Comparison of ENCODE assay signal across 24 cellular contexts in the genomic region with DNA sequence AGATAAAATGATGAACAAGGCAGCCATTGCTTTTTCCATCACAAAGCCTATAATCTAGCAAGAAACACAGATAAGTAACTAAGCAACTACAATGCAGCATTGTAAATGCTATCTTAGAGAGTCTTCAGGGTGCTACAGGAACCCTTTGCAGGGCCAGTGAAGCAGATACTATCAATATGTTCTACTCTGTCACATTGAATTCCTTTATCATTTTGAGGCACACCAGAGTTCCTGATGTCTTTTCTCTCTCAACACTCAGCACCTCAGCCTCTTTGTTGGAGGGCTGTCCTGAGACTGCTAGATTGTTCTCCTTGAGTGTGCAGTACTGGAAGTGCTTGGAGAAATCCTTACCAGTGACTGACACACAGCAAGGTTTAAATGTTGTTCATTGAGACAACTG.
DNase-seq lines count a peak whose midpoint lies in the region; ATAC-seq, FAIRE-seq and TF ChIP-seq lines count a peak whose summit lies in the region.
"Had no signal": no experiment of that assay in that cellular context is flagged by ENCODE, and none has a peak within 500 bp of the region (broad histone marks: within the 10 kb centered on the region; RNA-seq: fewer than 3 reads in every experiment).

No MANE protein-coding gene starts in this region.

- H3K4me1 ChIP-seq in SK-N-SH (ENCODE audit: control insufficient read depth in 1 of 2, insufficient read depth in 2 of 2, low read depth in 1 of 2, low read length in 1 of 2) (no peaks in the 10 kb centered on the region), right atrium auricular region (no peaks in the 10 kb centered on the region)
- H3K4me1 ChIP-seq: HAP-1 had no signal

- no peak for TF ChIP-seq RAD21 in SK-N-SH (IDR thresholded peaks at IDR 0.05; ENCODE audit: low read length)

- TF ChIP-seq CTCF in SK-N-SH (IDR thresholded peaks at IDR 0.05) = no peak
- TF ChIP-seq CTCF in right atrium auricular region (IDR thresholded peaks at IDR 0.05) = no peak

- H3K36me3 Mint-ChIP-seq in stimulated activated effector memory CD8-positive, alpha-beta T cell treated with anti-CD3 and anti-CD28 coated beads, Interleukin-12 subunit alpha, Interleukin-12 subunit beta, amount 100 ng/mL, for 72 hours = no peaks in the 10 kb centered on the region
- H3K36me3 Mint-ChIP-seq: CD14-positive monocyte; CD8-positive, alpha-beta memory T cell had no signal

- H3F3A ChIP-seq in SK-N-SH (replicated peaks; ENCODE audit: insufficient read depth) = no peaks in the 10 kb centered on the region

- H2AFZ ChIP-seq in SK-N-SH (ENCODE audit: low read depth) = no peak overlapping the region

- no peaks in the 10 kb centered on the region for H3K79me2 ChIP-seq in SK-N-SH (ENCODE audit: insufficient read depth)

- intact Hi-C loops in left ventricle myocardium superior (cut with micrococcal nuclease) = no loop called here

- no peak for FAIRE-seq in frontal cortex (lab: Jason Lieb, UNC)
- FAIRE-seq: A204.1, D721Med, GM12891, GM18507, H54 had no signal

- H3K27ac Mint-ChIP-seq in stimulated activated effector memory CD8-positive, alpha-beta T cell treated with anti-CD3 and anti-CD28 coated beads, Interleukin-12 subunit alpha, Interleukin-12 subunit beta, amount 100 ng/mL, for 72 hours = no peak overlapping the region
- H3K27ac Mint-ChIP-seq: B cell; CD14-positive monocyte; CD4-positive, alpha-beta T cell; CD8-positive, alpha-beta memory T cell; HFFc6 had no signal

- H3K4me2 ChIP-seq in SK-N-SH = no peak overlapping the region
- H3K4me2 ChIP-seq: BLaER1 treated with 17β-estradiol and CSF1 and Interleukin-3, amounts not matched to agents 10 nM and 100 nM had no signal

- TF ChIP-seq EP300 in SK-N-SH (IDR thresholded peaks at IDR 0.05; ENCODE audit: borderline replicate concordance in 1 of 2, low read depth in 1 of 2, low read length in 1 of 2) = no peak

- no peak overlapping the region for H3K4me3 Mint-ChIP-seq in stimulated activated effector memory CD8-positive, alpha-beta T cell treated with anti-CD3 and anti-CD28 coated beads, Interleukin-12 subunit alpha, Interleukin-12 subunit beta, amount 100 ng/mL, for 72 hours
- H3K4me3 Mint-ChIP-seq: B cell; CD14-positive monocyte; CD4-positive, alpha-beta T cell; CD8-positive, alpha-beta memory T cell; HFFc6 had no signal

- no peaks in the 10 kb centered on the region for H3K4me1 Mint-ChIP-seq in stimulated activated effector memory CD8-positive, alpha-beta T cell treated with anti-CD3 and anti-CD28 coated beads, Interleukin-12 subunit alpha, Interleukin-12 subunit beta, amount 100 ng/mL, for 72 hours
- H3K4me1 Mint-ChIP-seq: B cell; CD14-positive monocyte; CD8-positive, alpha-beta memory T cell had no signal

- H3K27ac ChIP-seq in SK-N-SH (ENCODE audit: low read depth in 2 of 2, low read length in 1 of 2) (no peak overlapping the region), right atrium auricular region (no peak overlapping the region)
- H3K27ac ChIP-seq: 22Rv1; BLaER1 treated with 17β-estradiol and CSF1 and Interleukin-3, amounts not matched to agents 10 nM and 100 nM had no signal

- POLR2A ChIA-PET in SK-N-SH (lab: Yijun Ruan, JAX) = no interaction called here

- DNase-seq in SK-N-SH (no peak), left ventricle myocardium superior (no peak), right atrium auricular region (ENCODE audit: low spot score) (no peak), frontal cortex (ENCODE audit: low spot score in 2 of 2) (no peak)
- no peak for DNase-seq in stimulated activated effector memory CD8-positive, alpha-beta T cell treated with anti-CD3 and anti-CD28 coated beads, Interleukin-12 subunit alpha, Interleukin-12 subunit beta, amount 100 ng/mL, for 72 hours (ENCODE audit: low spot score in 2 of 2)
- DNase-seq: CD4-positive, alpha-beta T cell; CD8-positive, alpha-beta memory T cell; DMS 273 treated with DMSO at 0.1 percent for 48 hours; DMS53; DMS79 treated with DMSO at 0.1 percent for 48 hours; GF-D8; GOT3; HFFc6 had no signal

- H3K36me3 ChIP-seq in SK-N-SH (replicated peaks in 1 of 2; ENCODE audit: control insufficient read depth in 1 of 2, insufficient read depth in 2 of 2, low read length in 1 of 2) = no peaks in the 10 kb centered on the region
- H3K36me3 ChIP-seq in right atrium auricular region = no peaks in the 10 kb centered on the region
- H3K36me3 ChIP-seq: BLaER1 treated with 17β-estradiol and CSF1 and Interleukin-3, amounts not matched to agents 10 nM and 100 nM; HAP-1 had no signal

- H3K27me3 ChIP-seq in SK-N-SH (ENCODE audit: insufficient read depth) (no peaks in the 10 kb centered on the region), right atrium auricular region (no peaks in the 10 kb centered on the region)
- H3K27me3 ChIP-seq: BLaER1 treated with 17β-estradiol and CSF1 and Interleukin-3, amounts not matched to agents 10 nM and 100 nM had no signal

- H3K9ac ChIP-seq in SK-N-SH = no peak overlapping the region
- H3K9ac ChIP-seq: BLaER1 treated with 17β-estradiol and CSF1 and Interleukin-3, amounts not matched to agents 10 nM and 100 nM had no signal

- no peaks in the 10 kb centered on the region for H4K20me1 ChIP-seq in SK-N-SH (ENCODE audit: insufficient read depth)
- H4K20me1 ChIP-seq: BLaER1 treated with 17β-estradiol and CSF1 and Interleukin-3, amounts not matched to agents 10 nM and 100 nM had no signal

- CTCF ChIA-PET in SK-N-SH (lab: Yijun Ruan, JAX) = no interaction called here

- no peak overlapping the region for H3K4me3 ChIP-seq in SK-N-SH (ENCODE audit: low read depth in 2 of 2, low read length in 1 of 2)
- no peak overlapping the region for H3K4me3 ChIP-seq in right atrium auricular region
- H3K4me3 ChIP-seq: BLaER1 treated with 17β-estradiol and CSF1 and Interleukin-3, amounts not matched to agents 10 nM and 100 nM; HAP-1 had no signal

- H3K9me3 Mint-ChIP-seq in stimulated activated effector memory CD8-positive, alpha-beta T cell treated with anti-CD3 and anti-CD28 coated beads, Interleukin-12 subunit alpha, Interleukin-12 subunit beta, amount 100 ng/mL, for 72 hours = no peaks in the 10 kb centered on the region
- H3K9me3 Mint-ChIP-seq: CD4-positive, alpha-beta T cell; CD8-positive, alpha-beta memory T cell; HFFc6 had no signal

- ATAC-seq in SK-N-SH treated with all-trans-retinoic acid at 6 μM for 48 hours (no peak), left ventricle myocardium superior (peak; percentile 50)
- peak; percentile 16 for ATAC-seq in stimulated activated effector memory CD8-positive, alpha-beta T cell treated with anti-CD3 and anti-CD28 coated beads, Interleukin-12 subunit alpha, Interleukin-12 subunit beta, amount 100 ng/mL, for 72 hours

- H3K9me3 ChIP-seq in SK-N-SH (no peaks in the 10 kb centered on the region), right atrium auricular region (no peaks in the 10 kb centered on the region)
- H3K9me3 ChIP-seq: BLaER1 treated with 17β-estradiol and CSF1 and Interleukin-3, amounts not matched to agents 10 nM and 100 nM; HAP-1 had no signal

- no peaks in the 10 kb centered on the region for H3K9me2 ChIP-seq in SK-N-SH

TF ChIP-seq in SK-N-SH, 30 proteins besides CTCF, POLR2A, EP300 and RAD21:
- TF ChIP-seq GATA2 (CRISPR knock-in tag; IDR thresholded peaks at IDR 0.05) (peak; percentile 52), NFIC (IDR thresholded peaks at IDR 0.05; ENCODE audit: borderline replicate concordance) (no peak)
TF ChIP-seq in SK-N-SH: peak in this region for 1.

TF ChIP-seq in SK-N-SH treated with all-trans-retinoic acid at 6 μM for 48 hours, 23 proteins besides CTCF, POLR2A, EP300 and RAD21 (continues in another document):
- no peak for TF ChIP-seq ISL1 (CRISPR knock-in tag; IDR thresholded peaks at IDR 0.05)
- TF ChIP-seq GLIS3 (CRISPR knock-in tag; IDR thresholded peaks at IDR 0.05) = no peak
- TF ChIP-seq RARB (CRISPR knock-in tag; IDR thresholded peaks at IDR 0.05) = no peak
- TF ChIP-seq, protein P1, sequence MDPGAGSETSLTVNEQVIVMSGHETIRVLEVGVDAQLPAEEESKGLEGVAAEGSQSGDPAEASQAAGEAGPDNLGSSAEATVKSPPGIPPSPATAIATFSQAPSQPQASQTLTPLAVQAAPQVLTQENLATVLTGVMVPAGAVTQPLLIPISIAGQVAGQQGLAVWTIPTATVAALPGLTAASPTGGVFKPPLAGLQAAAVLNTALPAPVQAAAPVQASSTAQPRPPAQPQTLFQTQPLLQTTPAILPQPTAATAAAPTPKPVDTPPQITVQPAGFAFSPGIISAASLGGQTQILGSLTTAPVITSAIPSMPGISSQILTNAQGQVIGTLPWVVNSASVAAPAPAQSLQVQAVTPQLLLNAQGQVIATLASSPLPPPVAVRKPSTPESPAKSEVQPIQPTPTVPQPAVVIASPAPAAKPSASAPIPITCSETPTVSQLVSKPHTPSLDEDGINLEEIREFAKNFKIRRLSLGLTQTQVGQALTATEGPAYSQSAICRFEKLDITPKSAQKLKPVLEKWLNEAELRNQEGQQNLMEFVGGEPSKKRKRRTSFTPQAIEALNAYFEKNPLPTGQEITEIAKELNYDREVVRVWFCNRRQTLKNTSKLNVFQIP (CRISPR knock-in tag; IDR thresholded peaks at IDR 0.05; ENCODE audit: borderline replicate concordance, low read depth) = no peak
- no peak for TF ChIP-seq SNAI2 (CRISPR knock-in tag; IDR thresholded peaks at IDR 0.05)
- TF ChIP-seq CSDC2 (CRISPR knock-in tag; IDR thresholded peaks at IDR 0.05) = no peak
- no peak for TF ChIP-seq OSR1 (CRISPR knock-in tag; IDR thresholded peaks at IDR 0.05)
- TF ChIP-seq, protein P2, sequence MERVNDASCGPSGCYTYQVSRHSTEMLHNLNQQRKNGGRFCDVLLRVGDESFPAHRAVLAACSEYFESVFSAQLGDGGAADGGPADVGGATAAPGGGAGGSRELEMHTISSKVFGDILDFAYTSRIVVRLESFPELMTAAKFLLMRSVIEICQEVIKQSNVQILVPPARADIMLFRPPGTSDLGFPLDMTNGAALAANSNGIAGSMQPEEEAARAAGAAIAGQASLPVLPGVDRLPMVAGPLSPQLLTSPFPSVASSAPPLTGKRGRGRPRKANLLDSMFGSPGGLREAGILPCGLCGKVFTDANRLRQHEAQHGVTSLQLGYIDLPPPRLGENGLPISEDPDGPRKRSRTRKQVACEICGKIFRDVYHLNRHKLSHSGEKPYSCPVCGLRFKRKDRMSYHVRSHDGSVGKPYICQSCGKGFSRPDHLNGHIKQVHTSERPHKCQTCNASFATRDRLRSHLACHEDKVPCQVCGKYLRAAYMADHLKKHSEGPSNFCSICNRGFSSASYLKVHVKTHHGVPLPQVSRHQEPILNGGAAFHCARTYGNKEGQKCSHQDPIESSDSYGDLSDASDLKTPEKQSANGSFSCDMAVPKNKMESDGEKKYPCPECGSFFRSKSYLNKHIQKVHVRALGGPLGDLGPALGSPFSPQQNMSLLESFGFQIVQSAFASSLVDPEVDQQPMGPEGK (CRISPR knock-in tag; IDR thresholded peaks at IDR 0.05; ENCODE audit: borderline replicate concordance) = no peak
